ENCODE assay signal across 13 cellular contexts in the genomic region with DNA sequence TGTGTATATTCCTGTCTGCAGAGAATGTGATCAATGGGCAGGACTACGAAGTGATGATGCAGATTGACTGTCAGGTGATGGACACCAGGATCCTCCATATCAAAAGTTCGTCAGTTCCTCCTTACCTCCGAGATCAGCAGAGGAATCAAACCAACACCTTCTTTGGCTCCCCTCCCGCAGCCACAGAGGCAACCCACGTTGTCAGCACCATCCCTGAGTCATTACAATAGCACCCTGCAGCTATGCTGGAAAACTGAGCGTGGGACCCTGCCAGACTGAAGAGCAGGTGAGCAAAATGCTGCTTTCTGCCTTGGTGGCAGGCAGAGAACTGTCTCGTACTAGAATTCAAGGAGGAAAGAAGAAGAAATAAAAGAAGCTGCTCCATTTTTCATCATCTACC.
DNase-seq lines count a peak whose midpoint lies in the region; ATAC-seq and TF ChIP-seq lines count a peak whose summit lies in the region.
"Had no signal": no experiment of that assay in that cellular context is flagged by ENCODE, and none has a peak within 500 bp of the region (broad histone marks: within the 10 kb centered on the region; RNA-seq: fewer than 3 reads in every experiment).

No MANE protein-coding gene starts in this region.

- H3K27me3 Mint-ChIP-seq in activated T-helper 17 cell treated with anti-CD3 and anti-CD28 coated beads, Interleukin-2, amount 50 U/mL, for 72 hours: no peaks in the 10 kb centered on the region
- H3K27me3 Mint-ChIP-seq: naive thymus-derived CD4-positive, alpha-beta T cell had no signal

- no peak overlapping the region for H3K27ac Mint-ChIP-seq in activated T-helper 17 cell treated with anti-CD3 and anti-CD28 coated beads, Interleukin-2, amount 50 U/mL, for 72 hours

- peaks cover 59% of the 10 kb centered on the region for H3K36me3 Mint-ChIP-seq in activated T-helper 17 cell treated with anti-CD3 and anti-CD28 coated beads, Interleukin-2, amount 50 U/mL, for 72 hours (ENCODE audit: low read depth)

- peak; percentile 24 for DNase-seq in stimulated activated CD4-positive, alpha-beta T cell treated with anti-CD3 and anti-CD28 coated beads, Interleukin-4, amount 100 ng/mL, for 24 hours
- DNase-seq in stimulated activated CD4-positive, alpha-beta T cell treated with anti-CD3 and anti-CD28 coated beads, Interleukin-12 subunit alpha, Interleukin-12 subunit beta, amount 100 ng/mL, for 4 hours: no peak
- peak; percentile 12 for DNase-seq in fibroblast of the aortic adventitia (ENCODE audit: low read depth)
- no peak for DNase-seq in activated CD4-positive, CD25-positive, alpha-beta regulatory T cell (lab: John Stamatoyannopoulos, UW)
- DNase-seq: AML-193; Calu3; effector CD4-positive, alpha-beta T cell; naive thymus-derived CD4-positive, alpha-beta T cell; NCI-H748 treated with DMSO at 0.1 percent for 48 hours had no signal

- H3K4me3 ChIP-seq in fibroblast of the aortic adventitia (ENCODE audit: low read depth, low read length): no peak overlapping the region
- H3K4me3 ChIP-seq: lung had no signal

- H3K9me3 Mint-ChIP-seq in activated T-helper 17 cell treated with anti-CD3 and anti-CD28 coated beads, Interleukin-2, amount 50 U/mL, for 72 hours: no peaks in the 10 kb centered on the region

- ATAC-seq in activated T-helper 17 cell treated with anti-CD3 and anti-CD28 coated beads, Interleukin-2, amount 50 U/mL, for 72 hours (replicated peaks): peak; percentile 50
- no peak for ATAC-seq in GM18517 (IDR thresholded peaks at IDR 0.05; ENCODE audit: unreplicated experiment)
- ATAC-seq in GM19467 (IDR thresholded peaks at IDR 0.05; ENCODE audit: unreplicated experiment): no peak
- ATAC-seq: naive thymus-derived CD4-positive, alpha-beta T cell had no signal

- H3K4me3 Mint-ChIP-seq in activated T-helper 17 cell treated with anti-CD3 and anti-CD28 coated beads, Interleukin-2, amount 50 U/mL, for 72 hours: no peak overlapping the region

- H3K4me1 Mint-ChIP-seq in activated T-helper 17 cell treated with anti-CD3 and anti-CD28 coated beads, Interleukin-2, amount 50 U/mL, for 72 hours: peaks cover 30% of the 10 kb centered on the region

- no peak for TF ChIP-seq CTCF in fibroblast of the aortic adventitia (IDR thresholded peaks at IDR 0.05; ENCODE audit: insufficient read depth, low read length)

Comparison
In these comparisons a context has a peak if more than half of its experiments do, and no peak if none do; other contexts are left out.
1. DNase-seq: peak in stimulated activated CD4-positive, alpha-beta T cell treated with anti-CD3 and anti-CD28 coated beads, Interleukin-4, amount 100 ng/mL, for 24 hours (single experiment) and fibroblast of the aortic adventitia (single experiment); none in stimulated activated CD4-positive, alpha-beta T cell treated with anti-CD3 and anti-CD28 coated beads, Interleukin-12 subunit alpha, Interleukin-12 subunit beta, amount 100 ng/mL, for 4 hours (single experiment) and activated CD4-positive, CD25-positive, alpha-beta regulatory T cell (0 of 4).